ENCODE assay signal across 23 cellular contexts in the genomic region with DNA sequence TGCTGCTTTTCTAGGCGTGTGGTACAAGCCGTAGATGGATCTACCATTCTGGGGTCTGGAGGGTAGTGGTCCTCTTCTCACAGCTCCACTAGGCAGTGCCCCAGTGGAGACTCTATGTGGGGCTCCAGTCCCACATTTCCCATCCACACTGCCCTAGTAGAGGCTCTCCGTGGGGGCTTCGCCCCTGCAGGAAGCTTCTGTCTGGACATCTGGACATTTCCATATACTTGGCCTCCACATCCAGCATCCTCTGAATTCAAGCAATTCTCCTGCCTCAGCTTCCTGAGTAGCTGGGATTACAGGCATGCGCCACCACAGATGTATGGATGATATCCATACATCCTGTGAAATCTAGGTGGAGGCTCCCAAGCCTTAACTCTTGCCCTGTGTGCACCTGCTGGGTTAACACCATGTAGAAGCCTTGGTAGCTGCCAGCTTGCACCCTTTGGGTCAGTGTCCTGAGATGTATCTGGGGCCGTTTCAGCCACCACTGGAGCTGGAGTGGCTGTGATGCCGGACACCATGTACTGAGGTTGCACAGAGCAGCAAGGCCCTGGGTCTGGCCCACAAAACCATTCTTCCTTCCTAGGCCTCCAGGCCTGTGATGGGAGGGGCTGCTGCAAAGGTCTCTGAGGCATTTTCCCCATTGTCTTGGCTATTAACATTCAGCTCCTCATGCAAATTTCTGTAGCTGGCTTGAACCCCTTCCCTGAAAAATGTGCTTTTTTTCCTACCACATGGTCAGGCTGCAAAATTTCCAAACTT.
"Had no signal": no experiment of that assay in that cellular context is flagged by ENCODE, and none has a peak within 500 bp of the region (broad histone marks: within the 10 kb centered on the region; RNA-seq: fewer than 3 reads in every experiment).

No MANE protein-coding gene starts in this region.

- ATAC-seq: activated CD8-positive, alpha-beta memory T cell treated with anti-CD3 and anti-CD28 coated beads, Interleukin-2, amount 10 ng/mL, durations not matched to agents 7 days and 5 days; PC-3; SK-N-SH treated with all-trans-retinoic acid at 6 μM for 48 hours had no signal

- H3K9ac ChIP-seq: KMS-11 had no signal

- H3K36me3 ChIP-seq: SJSA1 had no signal

- H3K4me3 Mint-ChIP-seq: activated CD8-positive, alpha-beta memory T cell treated with anti-CD3 and anti-CD28 coated beads, Interleukin-2, amount 10 ng/mL, durations not matched to agents 7 days and 5 days; activated naive CD4-positive, alpha-beta T cell treated with anti-CD3 and anti-CD28 coated beads for 36 hours; activated naive CD8-positive, alpha-beta T cell; activated T-cell treated with anti-CD3 and anti-CD28 coated beads, Interleukin-2, amount 50 U/mL, for 24 hours; T-helper 1 cell treated with Interleukin-12 subunit alpha and Interleukin-12 subunit beta and Interleukin-4 antibody, amounts not matched to agents 30 μg/mL and 1 μg/mL, for 36 hours had no signal

- H3K4me2 ChIP-seq: KMS-11 had no signal

- H3K27ac ChIP-seq: KMS-11, SJSA1 had no signal

- H3K27ac Mint-ChIP-seq: activated CD8-positive, alpha-beta memory T cell treated with anti-CD3 and anti-CD28 coated beads, Interleukin-2, amount 10 ng/mL, durations not matched to agents 7 days and 5 days; activated naive CD4-positive, alpha-beta T cell treated with anti-CD3 and anti-CD28 coated beads for 36 hours; activated T-cell treated with anti-CD3 and anti-CD28 coated beads, Interleukin-2, amount 50 U/mL, for 24 hours; T-helper 1 cell treated with Interleukin-12 subunit alpha and Interleukin-12 subunit beta and Interleukin-4 antibody, amounts not matched to agents 30 μg/mL and 1 μg/mL, for 36 hours had no signal

- DNase-seq: activated CD4-positive, alpha-beta T cell treated with anti-CD3 and anti-CD28 coated beads for 48 hours; activated CD4-positive, alpha-beta T cell treated with anti-CD3 and anti-CD28 coated beads, Interleukin-2, amount 50 U/mL, for 48 hours; activated CD4-positive, CD25-positive, alpha-beta regulatory T cell treated with anti-CD3 and anti-CD28 coated beads, Interleukin-2, amount 50 U/mL, for 72 hours; activated CD8-positive, alpha-beta memory T cell treated with anti-CD3 and anti-CD28 coated beads, Interleukin-2, amount 10 ng/mL, durations not matched to agents 7 days and 5 days; activated gamma-delta T cell; activated naive CD4-positive, alpha-beta T cell treated with anti-CD3 and anti-CD28 coated beads for 36 hours; activated T-cell treated with anti-CD3 and anti-CD28 coated beads, Interleukin-2, amount 50 U/mL, for 24 hours; cerebellar nuclear complex; NCI-H1092; NCI-H1417; NCI-H1930; NCI-H2171 treated with DMSO at 0.1 percent for 48 hours; NCI-H226; NCI-H526 treated with DMSO at 0.1 percent for 48 hours; NCI-H82; PC-3; SHP77 had no signal

- H3K27me3 ChIP-seq: SJSA1 had no signal

- H3K4me1 ChIP-seq: SJSA1 had no signal

- FAIRE-seq: RCC 7860 had no signal

- H3K4me3 ChIP-seq: SJSA1 had no signal

- H3K27me3 Mint-ChIP-seq: activated CD8-positive, alpha-beta memory T cell treated with anti-CD3 and anti-CD28 coated beads, Interleukin-2, amount 10 ng/mL, durations not matched to agents 7 days and 5 days; activated naive CD8-positive, alpha-beta T cell; activated T-cell treated with anti-CD3 and anti-CD28 coated beads, Interleukin-2, amount 50 U/mL, for 24 hours had no signal
